Comparison of ENCODE assay signal across 9 cellular contexts in genomic region chr15:40930430-40931299, GRCh38. TPM values are rescaled to one million over a fixed set of nuclear protein-coding genes. Genes with fewer than 3 reads are reported as not detected.
DNase-seq lines count a peak whose midpoint lies in the region; ATAC-seq and TF ChIP-seq lines count a peak whose summit lies in the region.
"Had no signal": no experiment of that assay in that cellular context is flagged by ENCODE, and none has a peak within 500 bp of the region (broad histone marks: within the 10 kb centered on the region; RNA-seq: fewer than 3 reads in every experiment).

No MANE protein-coding gene starts in this region.

- no peaks in the 10 kb centered on the region for H3K27me3 ChIP-seq in Peyer's patch

- CTCF ChIA-PET in activated CD4-positive, alpha-beta T cell treated with anti-CD3 and anti-CD28 coated beads for 36 hours (lab: Charles Lee), result interaction anchor here (0.6 to 10.5 kb wide), 14 partner anchors 10 to 254 kb away, joined by 3 to 98 read pairs (median 6); partner anchors contain the start of gene CHAC1

- ATAC-seq in activated CD4-positive, alpha-beta T cell treated with anti-CD3 and anti-CD28 coated beads for 36 hours, result peak; percentile 50
- ATAC-seq in GM18511 (IDR thresholded peaks at IDR 0.05; ENCODE audit: unreplicated experiment), result no peak
- no peak for ATAC-seq in HG03378 (IDR thresholded peaks at IDR 0.05; ENCODE audit: unreplicated experiment)

- peaks cover 48% of the 10 kb centered on the region for H3K27me3 Mint-ChIP-seq in activated CD4-positive, alpha-beta T cell treated with anti-CD3 and anti-CD28 coated beads for 36 hours
- peaks cover 95% of the 10 kb centered on the region for H3K27me3 Mint-ChIP-seq in brain

- TF ChIP-seq POLR2A in Peyer's patch (IDR thresholded peaks at IDR 0.05), result no peak

- H3K4me1 Mint-ChIP-seq in activated CD4-positive, alpha-beta T cell treated with anti-CD3 and anti-CD28 coated beads for 36 hours, result peaks cover 32% of the 10 kb centered on the region
- H3K4me1 Mint-ChIP-seq in brain, result peaks cover 47% of the 10 kb centered on the region

- TF ChIP-seq CTCF in Peyer's patch (IDR thresholded peaks at IDR 0.05) (peak in 5 of 6 experiments; percentile 30 to 54 (median 46)), brain (conservative IDR thresholded peaks at IDR 0.05) (peak; percentile 57 to 63)

- DNase-seq in activated CD4-positive, alpha-beta T cell treated with anti-CD3 and anti-CD28 coated beads for 36 hours, result peak; percentile 81
- no peak for DNase-seq in activated CD4-positive, alpha-beta T cell treated with anti-CD3 and anti-CD28 coated beads for 1 hour
- DNase-seq in Peyer's patch, result peak in 2 of 3 donors; percentile 63 to 78
- peak; percentile 87 for DNase-seq in islet precursor cell
- DNase-seq in stimulated activated CD8-positive, alpha-beta memory T cell treated with anti-CD3 and anti-CD28 coated beads, Interleukin-12 subunit alpha, Interleukin-12 subunit beta, amount 100 ng/mL, for 4 hours (ENCODE audit: low read depth), result peak; percentile 24

- POLR2A ChIA-PET in activated CD4-positive, alpha-beta T cell treated with anti-CD3 and anti-CD28 coated beads for 36 hours (lab: Charles Lee), result interaction anchor here (0.9 to 1.0 kb wide), 2 partner anchors 9 to 12 kb away, joined by 3 read pairs; no protein-coding TSS in a partner anchor

- intact Hi-C loops in activated CD4-positive, alpha-beta T cell treated with anti-CD3 and anti-CD28 coated beads for 36 hours (cut with DNase I, micrococcal nuclease), result loop anchor here in 1 of 2 experiments (10.0 kb wide), 1 partner anchor 94 kb away; no protein-coding TSS in a partner anchor

- peak overlapping the region; percentile 35 to 68 (median 54) for H3K4me3 ChIP-seq in Peyer's patch

- peak overlapping the region; percentile 20 for H3K4me3 Mint-ChIP-seq in activated CD4-positive, alpha-beta T cell treated with anti-CD3 and anti-CD28 coated beads for 36 hours
- H3K4me3 Mint-ChIP-seq in brain, result peak overlapping the region; percentile 85 to 94 (median 89)

- H3K4me1 ChIP-seq in Peyer's patch, result peaks cover 10 to 74% (median 46%) of the 10 kb centered on the region in 4 donors

- H3K36me3 ChIP-seq in Peyer's patch, result peaks cover 0 to 12% (median 0%) of the 10 kb centered on the region in 3 donors

- H3K27ac ChIP-seq in Peyer's patch, result peak overlapping the region; percentile 1 to 72 (median 38)
- H3K27ac ChIP-seq: epithelial cell of prostate had no signal

- no peaks in the 10 kb centered on the region for H3K9me3 ChIP-seq in Peyer's patch

- no peaks in the 10 kb centered on the region for H3K36me3 Mint-ChIP-seq in activated CD4-positive, alpha-beta T cell treated with anti-CD3 and anti-CD28 coated beads for 36 hours (ENCODE audit: low read depth)
- no peaks in the 10 kb centered on the region for H3K36me3 Mint-ChIP-seq in brain

- H3K27ac Mint-ChIP-seq in activated CD4-positive, alpha-beta T cell treated with anti-CD3 and anti-CD28 coated beads for 36 hours, result no peak overlapping the region
- H3K27ac Mint-ChIP-seq in brain, result peak overlapping the region in 2 of 5 experiments; percentile 56 to 67

- H3K9me3 Mint-ChIP-seq in activated CD4-positive, alpha-beta T cell treated with anti-CD3 and anti-CD28 coated beads for 36 hours (ENCODE audit: low read depth), result no peaks in the 10 kb centered on the region
- peaks cover 0 to 13% (median 0%) of the 10 kb centered on the region in 5 experiments for H3K9me3 Mint-ChIP-seq in brain

RNA-seq across cellular contexts. Expression of gene DLL4, which starts 1.5 kb away (rescaled TPM):
- under 1 TPM; 0.18 to 0.30 TPM for total RNA-seq in activated CD4-positive, alpha-beta T cell treated with anti-CD3 and anti-CD28 coated beads for 36 hours
- 10 to 100 TPM in 3 of 4 donors, 1 to 10 TPM in 1; 7.8 to 15.3 (median 12.3) TPM for total RNA-seq in Peyer's patch
- polyA plus RNA-seq in brain (ENCODE audit: insufficient read depth, low read depth, low replicate concordance), result 6.8 TPM

RNA-seq across cellular contexts. Expression of gene CHAC1, which starts 22.6 kb away (rescaled TPM):
- 10 to 100 TPM; 31.1 to 32.2 TPM for total RNA-seq in activated CD4-positive, alpha-beta T cell treated with anti-CD3 and anti-CD28 coated beads for 36 hours
- 1 to 10 TPM in 1 of 4 donors, not detected in 3; 2.4 TPM for total RNA-seq in Peyer's patch
- polyA plus RNA-seq in brain (ENCODE audit: insufficient read depth, low read depth, low replicate concordance), result 16.9 TPM

RNA-seq across cellular contexts. Expression of gene VPS18, which starts 36.4 kb away (rescaled TPM):
- total RNA-seq in activated CD4-positive, alpha-beta T cell treated with anti-CD3 and anti-CD28 coated beads for 36 hours, result 1 to 10 TPM; 6.2 TPM
- 10 to 100 TPM; 15.7 to 26.8 (median 23.8) TPM for total RNA-seq in Peyer's patch
- 18.2 TPM for polyA plus RNA-seq in brain (ENCODE audit: insufficient read depth, low read depth, low replicate concordance)

RNA-seq across cellular contexts. Expression of gene RHOV, which starts 56.6 kb away (rescaled TPM):
- total RNA-seq in activated CD4-positive, alpha-beta T cell treated with anti-CD3 and anti-CD28 coated beads for 36 hours, result under 1 TPM; 0.25 to 0.41 TPM
- 1 to 10 TPM in 1 of 4 donors, under 1 TPM in 2, not detected in 1; 0.67 to 1.6 (median 0.88) TPM for total RNA-seq in Peyer's patch
- polyA plus RNA-seq in brain (ENCODE audit: insufficient read depth, low read depth, low replicate concordance), result 2.3 TPM

Comparison
In these comparisons a context has a peak if more than half of its experiments do, and no peak if none do; other contexts are left out.
1. RNA of gene DLL4, which starts 1.5 kb away (total RNA-seq): 7.8 to 15.3 TPM in Peyer's patch; 0.18 to 0.30 TPM in activated CD4-positive, alpha-beta T cell treated with anti-CD3 and anti-CD28 coated beads for 36 hours; every median in the first group is over 4 times any median in the second.
2. RNA of gene CHAC1, which starts 22.6 kb away (total RNA-seq): 31.1 to 32.2 TPM in activated CD4-positive, alpha-beta T cell treated with anti-CD3 and anti-CD28 coated beads for 36 hours; 2.4 TPM in Peyer's patch; every median in the first group is over 4 times any median in the second.